Comparison of ENCODE assay signal across 10 cellular contexts in genomic region chr11:80515097-80515496, GRCh38.
"Had no signal": no experiment of that assay in that cellular context is flagged by ENCODE, and none has a peak within 500 bp of the region (broad histone marks: within the 10 kb centered on the region; RNA-seq: fewer than 3 reads in every experiment).

No MANE protein-coding gene starts in this region.

- ATAC-seq: activated CD4-positive, alpha-beta T cell treated with anti-CD3 and anti-CD28 coated beads for 36 hours; natural killer cell; right cardiac atrium had no signal

- H3K27ac Mint-ChIP-seq: activated CD4-positive, alpha-beta T cell treated with anti-CD3 and anti-CD28 coated beads for 36 hours; activated naive CD4-positive, alpha-beta T cell treated with anti-CD3 and anti-CD28 coated beads, Interleukin-2, amount 10 ng/mL, durations not matched to agents 7 days and 5 days; natural killer cell; progenitor cell of endocrine pancreas had no signal

- H3K4me3 Mint-ChIP-seq: activated CD4-positive, alpha-beta T cell treated with anti-CD3 and anti-CD28 coated beads for 36 hours; activated naive CD4-positive, alpha-beta T cell treated with anti-CD3 and anti-CD28 coated beads, Interleukin-2, amount 10 ng/mL, durations not matched to agents 7 days and 5 days; natural killer cell had no signal

- DNase-seq: activated CD4-positive, alpha-beta T cell treated with anti-CD3 and anti-CD28 coated beads for 36 hours; activated naive CD4-positive, alpha-beta T cell treated with anti-CD3 and anti-CD28 coated beads, Interleukin-2, amount 10 ng/mL, durations not matched to agents 7 days and 5 days; colonic mucosa; foreskin melanocyte; head of caudate nucleus; natural killer cell; occipital lobe; right cardiac atrium; transverse colon had no signal

- H3K4me1 Mint-ChIP-seq: activated CD4-positive, alpha-beta T cell treated with anti-CD3 and anti-CD28 coated beads for 36 hours; activated naive CD4-positive, alpha-beta T cell treated with anti-CD3 and anti-CD28 coated beads, Interleukin-2, amount 10 ng/mL, durations not matched to agents 7 days and 5 days; natural killer cell had no signal

- H3K36me3 Mint-ChIP-seq: activated naive CD4-positive, alpha-beta T cell treated with anti-CD3 and anti-CD28 coated beads, Interleukin-2, amount 10 ng/mL, durations not matched to agents 7 days and 5 days had no signal

- H3K27me3 Mint-ChIP-seq: activated CD4-positive, alpha-beta T cell treated with anti-CD3 and anti-CD28 coated beads for 36 hours; activated naive CD4-positive, alpha-beta T cell treated with anti-CD3 and anti-CD28 coated beads, Interleukin-2, amount 10 ng/mL, durations not matched to agents 7 days and 5 days; progenitor cell of endocrine pancreas had no signal
